Comparison of ENCODE assay signal across 23 cellular contexts in genomic region chr2:119248751-119249150, GRCh38. TPM values are rescaled to one million over a fixed set of nuclear protein-coding genes. Genes with fewer than 3 reads are reported as not detected.
DNase-seq lines count a peak whose midpoint lies in the region; ATAC-seq, FAIRE-seq and TF ChIP-seq lines count a peak whose summit lies in the region.
"Had no signal": no experiment of that assay in that cellular context is flagged by ENCODE, and none has a peak within 500 bp of the region (broad histone marks: within the 10 kb centered on the region; RNA-seq: fewer than 3 reads in every experiment).

No MANE protein-coding gene starts in this region.

- CTCF ChIA-PET in RWPE1 (lab: Yijun Ruan, JAX): interaction anchor here (1.3 kb wide), 1 partner anchor 25 kb away, joined by 3 read pairs; the partner anchor contains the start of gene STEAP3

- H3K4me1 Mint-ChIP-seq in endothelial cell (ENCODE audit: unreplicated experiment) (no peaks in the 10 kb centered on the region), osteocyte (ENCODE audit: unreplicated experiment) (peaks cover 59% of the 10 kb centered on the region)
- H3K4me1 Mint-ChIP-seq: CD8-positive, alpha-beta memory T cell had no signal

- WGBS in heart left ventricle, 4 donors: 96 to 100% (median 98%) methylated on average over 5 of the region's 5 CpGs

- TF ChIP-seq CTCF in RWPE1 (conservative IDR thresholded peaks at IDR 0.05; ENCODE audit: low read depth) (no peak), endothelial cell (IDR thresholded peaks at IDR 0.05; ENCODE audit: unreplicated experiment) (no peak), osteocyte (IDR thresholded peaks at IDR 0.05) (no peak), heart left ventricle (IDR thresholded peaks at IDR 0.05) (no peak)

- H3K4me1 ChIP-seq in heart left ventricle: no peaks in the 10 kb centered on the region

- peak overlapping the region; percentile 32 for H3K4me3 Mint-ChIP-seq in endothelial cell (ENCODE audit: unreplicated experiment)
- no peak overlapping the region for H3K4me3 Mint-ChIP-seq in osteocyte (ENCODE audit: unreplicated experiment)
- H3K4me3 Mint-ChIP-seq: CD8-positive, alpha-beta memory T cell had no signal

- H3K9me3 Mint-ChIP-seq in endothelial cell (ENCODE audit: unreplicated experiment) (no peaks in the 10 kb centered on the region), osteocyte (ENCODE audit: unreplicated experiment) (peaks cover 5% of the 10 kb centered on the region)
- H3K9me3 Mint-ChIP-seq: CD8-positive, alpha-beta memory T cell had no signal

- intact Hi-C loops in heart left ventricle (cut with DNase I): no loop called here

- H3K27ac Mint-ChIP-seq in endothelial cell (ENCODE audit: unreplicated experiment) (no peak overlapping the region), osteocyte (ENCODE audit: unreplicated experiment) (peak overlapping the region; percentile 62)
- H3K27ac Mint-ChIP-seq: CD8-positive, alpha-beta memory T cell had no signal

- no peak for FAIRE-seq in GM19239 (lab: Jason Lieb, UNC)
- FAIRE-seq: A204.1, G401.6, GM18507, H1 had no signal

- no peaks in the 10 kb centered on the region for H3K27me3 ChIP-seq in H7 (ENCODE audit: control insufficient read depth, insufficient read depth, low read length)
- H3K27me3 ChIP-seq in heart left ventricle: no peaks in the 10 kb centered on the region

- no peak for ATAC-seq in heart left ventricle

- H3K27me3 Mint-ChIP-seq in endothelial cell (ENCODE audit: unreplicated experiment): peaks cover 6% of the 10 kb centered on the region
- no peaks in the 10 kb centered on the region for H3K27me3 Mint-ChIP-seq in osteocyte (ENCODE audit: unreplicated experiment)

- H3K36me3 Mint-ChIP-seq in endothelial cell (ENCODE audit: low read depth, unreplicated experiment) (peaks cover 33% of the 10 kb centered on the region), osteocyte (ENCODE audit: unreplicated experiment) (peaks cover 7% of the 10 kb centered on the region)
- H3K36me3 Mint-ChIP-seq: CD8-positive, alpha-beta memory T cell had no signal

- H3K27ac ChIP-seq in RWPE1: peak overlapping the region; percentile 59
- no peak overlapping the region for H3K27ac ChIP-seq in heart left ventricle
- H3K27ac ChIP-seq: C4-2B, HL-60 had no signal

- peaks cover 0 to 9% (median 0%) of the 10 kb centered on the region in 12 donors for H3K9me3 ChIP-seq in heart left ventricle

- TF ChIP-seq POLR2A in heart left ventricle (IDR thresholded peaks at IDR 0.05): no peak

- DNase-seq in H7 (peak; percentile 20), RWPE1 (ENCODE audit: low spot score) (no peak), endothelial cell (ENCODE audit: low spot score) (no peak), osteocyte (ENCODE audit: extremely low spot score, unreplicated experiment) (no peak), HPDE6-E6E7 (ENCODE audit: extremely low spot score) (no peak), GM19239 (ENCODE audit: insufficient read length, low spot score) (no peak), heart left ventricle (no peak)
- no peak for DNase-seq in central memory CD4-positive, alpha-beta T cell
- DNase-seq: Calu3; CD8-positive, alpha-beta memory T cell; KG1; NCI-H1105; NCI-H2029 treated with DMSO at 0.1 percent for 48 hours; NCI-H226; NCI-H510A treated with DMSO at 0.1 percent for 48 hours; NCI-H748 treated with DMSO at 0.1 percent for 48 hours; SIG-M5 had no signal

- H3K4me3 ChIP-seq in H7 (ENCODE audit: insufficient read depth, low read depth, low read length): no peak overlapping the region
- no peak overlapping the region for H3K4me3 ChIP-seq in heart left ventricle

- POLR2A ChIA-PET in RWPE1 (lab: Yijun Ruan, JAX; ENCODE audit: low non-redundant PET): no interaction called here

- H3K36me3 ChIP-seq in H7 (replicated peaks; ENCODE audit: control insufficient read depth, insufficient read depth, low read length): peaks cover 9% of the 10 kb centered on the region
- peaks cover 0 to 17% (median 0%) of the 10 kb centered on the region in 9 donors for H3K36me3 ChIP-seq in heart left ventricle

RNA-seq across cellular contexts. Expression of gene STEAP3, which starts 25.1 kb away (rescaled TPM):
- 14.3 and 16.0 TPM in 2 replicates for total RNA-seq in H7 (2014; rRNA removed; shearing (Covaris generic))
- total RNA-seq in endothelial cell (ENCODE audit: unreplicated experiment): 17.9 TPM
- total RNA-seq in osteocyte: 19.3 and 22.7 TPM in 2 replicates
- total RNA-seq in heart left ventricle: 10 to 100 TPM in 6 of 9 donors, 1 to 10 TPM in 3; 6.9 to 38.5 (median 12.2) TPM
- 1 to 10 TPM; 4.9 to 9.2 TPM for polyA plus RNA-seq in heart left ventricle
